2 cellular contexts compared by ENCODE assay signal in the genomic region with DNA sequence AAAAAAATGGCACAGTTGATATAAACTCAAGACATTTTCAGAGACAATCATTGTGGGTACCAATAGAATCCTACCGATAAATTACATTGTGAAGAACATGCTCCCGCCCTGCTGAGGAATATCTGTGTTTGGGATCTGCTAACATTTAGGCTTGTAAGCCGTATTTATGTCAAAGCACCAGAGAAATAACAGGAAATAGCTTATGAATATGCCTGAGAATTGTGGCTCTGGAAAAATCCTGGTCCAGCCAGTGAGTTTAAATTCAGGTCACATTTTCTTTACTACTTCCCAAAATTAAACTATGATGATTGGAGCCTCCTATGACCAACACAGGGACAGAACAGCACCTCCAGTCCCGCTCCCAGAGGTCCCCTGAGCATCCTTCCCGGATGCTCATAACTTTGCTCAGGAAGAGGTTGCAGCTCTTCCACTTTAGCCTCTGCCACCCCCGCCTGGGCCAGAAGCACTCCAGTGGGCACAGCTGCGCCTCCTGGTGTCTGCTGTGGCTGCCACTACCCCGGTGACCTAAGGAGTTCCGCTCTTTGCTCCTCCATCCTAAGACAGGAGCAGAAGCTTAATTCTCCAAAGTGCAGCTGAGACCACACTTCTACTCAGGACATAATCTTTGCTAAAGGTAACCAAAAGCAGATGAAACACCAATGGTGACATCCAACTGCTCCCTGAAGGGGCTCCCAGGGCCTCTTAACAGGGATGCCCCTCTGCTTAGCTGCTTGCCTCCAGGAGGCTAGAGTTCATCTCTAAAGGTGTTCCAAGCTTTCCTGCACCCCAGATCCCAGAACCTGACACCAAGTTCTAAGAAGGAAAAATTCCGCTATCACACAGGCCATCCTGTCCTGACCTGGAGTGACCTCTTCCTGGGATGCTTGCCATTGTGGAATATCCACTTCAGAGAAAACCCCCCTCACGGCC.
TF ChIP-seq lines count a peak whose summit lies in the region.

No MANE protein-coding gene starts in this region.

TF ChIP-seq in WTC11, 78 proteins besides CTCF, POLR2A, EP300 and RAD21:
- TF ChIP-seq AR (CRISPR knock-in tag; IDR thresholded peaks at IDR 0.05) (no peak), MLX (CRISPR knock-in tag; IDR thresholded peaks at IDR 0.05) (no peak), ZNF671 (CRISPR knock-in tag; IDR thresholded peaks at IDR 0.05) (no peak), GABPB1 (CRISPR knock-in tag; IDR thresholded peaks at IDR 0.05) (no peak), ZNF219 (CRISPR knock-in tag; IDR thresholded peaks at IDR 0.05; ENCODE audit: borderline replicate concordance) (no peak), ATF1 (CRISPR knock-in tag; IDR thresholded peaks at IDR 0.05) (no peak), ETV6 (CRISPR knock-in tag; IDR thresholded peaks at IDR 0.05) (no peak)
- TF ChIP-seq, protein P1, sequence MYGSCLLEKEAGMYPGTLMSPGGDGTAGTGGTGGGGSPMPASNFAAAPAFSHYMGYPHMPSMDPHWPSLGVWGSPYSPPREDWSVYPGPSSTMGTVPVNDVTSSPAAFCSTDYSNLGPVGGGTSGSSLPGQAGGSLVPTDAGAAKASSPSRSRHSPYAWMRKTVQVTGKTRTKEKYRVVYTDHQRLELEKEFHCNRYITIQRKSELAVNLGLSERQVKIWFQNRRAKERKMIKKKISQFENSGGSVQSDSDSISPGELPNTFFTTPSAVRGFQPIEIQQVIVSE (CRISPR knock-in tag; IDR thresholded peaks at IDR 0.05; ENCODE audit: borderline replicate concordance): no peak
- TF ChIP-seq, protein P2, sequence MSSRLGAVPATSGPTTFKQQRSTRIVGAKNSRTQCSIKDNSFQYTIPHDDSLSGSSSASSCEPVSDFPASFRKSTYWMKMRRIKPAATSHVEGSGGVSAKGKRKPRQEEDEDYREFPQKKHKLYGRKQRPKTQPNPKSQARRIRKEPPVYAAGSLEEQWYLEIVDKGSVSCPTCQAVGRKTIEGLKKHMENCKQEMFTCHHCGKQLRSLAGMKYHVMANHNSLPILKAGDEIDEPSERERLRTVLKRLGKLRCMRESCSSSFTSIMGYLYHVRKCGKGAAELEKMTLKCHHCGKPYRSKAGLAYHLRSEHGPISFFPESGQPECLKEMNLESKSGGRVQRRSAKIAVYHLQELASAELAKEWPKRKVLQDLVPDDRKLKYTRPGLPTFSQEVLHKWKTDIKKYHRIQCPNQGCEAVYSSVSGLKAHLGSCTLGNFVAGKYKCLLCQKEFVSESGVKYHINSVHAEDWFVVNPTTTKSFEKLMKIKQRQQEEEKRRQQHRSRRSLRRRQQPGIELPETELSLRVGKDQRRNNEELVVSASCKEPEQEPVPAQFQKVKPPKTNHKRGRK (CRISPR knock-in tag; IDR thresholded peaks at IDR 0.05; ENCODE audit: borderline replicate concordance): no peak
- TF ChIP-seq, protein P3, sequence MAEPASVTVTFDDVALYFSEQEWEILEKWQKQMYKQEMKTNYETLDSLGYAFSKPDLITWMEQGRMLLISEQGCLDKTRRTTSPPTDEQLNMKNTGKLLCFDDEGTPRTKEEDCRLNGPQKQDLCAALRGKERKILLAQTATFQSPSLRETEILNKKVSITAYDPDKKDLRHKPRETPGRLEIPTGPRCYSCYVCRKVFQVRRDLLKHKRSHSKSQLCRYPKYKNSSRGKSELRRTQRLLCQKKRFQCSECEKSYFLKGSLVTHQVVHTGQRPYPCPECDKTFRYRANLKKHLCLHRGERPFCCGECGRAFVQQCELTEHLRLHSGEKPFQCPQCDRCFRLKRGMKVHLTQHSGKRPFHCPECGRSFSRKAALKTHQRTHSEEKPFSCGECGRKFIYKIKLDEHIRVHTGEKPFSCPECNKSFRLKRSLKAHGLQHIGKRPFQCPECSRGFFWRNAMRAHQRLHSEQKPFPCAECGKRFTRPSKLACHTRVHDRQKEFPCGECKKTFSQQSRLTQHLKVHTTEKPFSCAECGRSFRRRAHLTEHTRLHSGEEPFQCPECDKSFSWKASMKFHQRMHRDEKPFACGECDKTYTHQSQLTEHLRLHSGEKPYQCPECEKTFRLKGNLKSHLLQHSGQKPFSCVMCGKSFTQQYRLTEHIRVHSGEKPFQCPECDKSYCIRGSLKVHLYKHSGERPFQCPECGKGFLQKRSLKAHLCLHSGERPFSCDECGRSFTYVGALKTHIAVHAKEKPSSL (CRISPR knock-in tag; conservative IDR thresholded peaks at IDR 0.05): no peak

TF ChIP-seq in HepG2, 621 proteins besides CTCF, POLR2A, EP300 and RAD21:
- peak; percentile 58 for TF ChIP-seq SMC3 (IDR thresholded peaks at IDR 0.05; ENCODE audit: low read length)
- TF ChIP-seq STAG1 (CRISPR knock-in tag; IDR thresholded peaks at IDR 0.05): peak; percentile 58
- TF ChIP-seq MAFG (CRISPR knock-in tag; IDR thresholded peaks at IDR 0.05): no peak
